In the genomic region with DNA sequence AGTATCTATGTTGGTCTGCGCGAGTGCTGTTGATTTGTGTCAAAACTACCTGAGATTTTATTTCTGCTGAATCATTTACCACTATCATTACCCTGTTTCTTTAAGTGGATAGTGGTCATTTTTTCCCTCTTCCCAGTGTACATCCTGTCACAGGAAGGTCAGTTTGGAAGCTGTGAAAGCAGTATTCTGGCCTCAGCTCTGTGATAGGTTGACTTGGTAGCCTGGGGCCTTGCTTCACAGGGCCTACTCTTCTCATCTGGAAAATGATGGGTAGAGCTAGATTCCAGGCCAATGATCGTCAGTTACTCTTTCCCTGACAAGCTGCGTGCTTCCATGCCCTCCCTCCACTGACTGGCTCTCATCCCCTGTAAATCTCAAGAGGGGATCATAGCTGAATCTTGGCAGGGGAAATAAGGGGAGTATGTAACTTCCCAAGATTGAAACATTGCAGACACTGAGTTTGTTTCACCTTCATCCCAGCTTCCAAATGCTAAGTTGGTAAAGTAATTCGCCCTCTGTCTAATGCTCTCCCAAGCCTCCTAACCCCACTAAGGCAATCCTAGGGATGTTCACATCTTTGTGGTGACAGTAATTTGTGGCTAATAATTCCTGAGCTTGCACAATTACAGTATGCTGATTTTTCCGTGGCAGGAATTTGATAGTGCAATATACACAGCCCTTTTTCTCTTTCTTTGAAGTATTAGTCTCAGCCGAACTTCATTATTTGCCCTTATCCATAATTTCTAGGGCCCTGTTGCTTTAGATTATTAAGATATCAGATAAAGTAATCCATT, we compare ENCODE assay signal across 19 cellular contexts. TPM values are rescaled to one million over a fixed set of nuclear protein-coding genes. Genes with fewer than 3 reads are reported as not detected.
DNase-seq lines count a peak whose midpoint lies in the region; ATAC-seq, FAIRE-seq and TF ChIP-seq lines count a peak whose summit lies in the region.
"Had no signal": no experiment of that assay in that cellular context is flagged by ENCODE, and none has a peak within 500 bp of the region (broad histone marks: within the 10 kb centered on the region; RNA-seq: fewer than 3 reads in every experiment).

No MANE protein-coding gene starts in this region.

- H3K27me3 Mint-ChIP-seq in activated T-cell treated with anti-CD3 and anti-CD28 coated beads, Interleukin-2, amount 50 U/mL, for 72 hours (ENCODE audit: low read depth) = no peaks in the 10 kb centered on the region
- H3K27me3 Mint-ChIP-seq: brain; stimulated activated naive B cell treated with anti-CD40 and anti-IgM and Interleukin-4, amounts not matched to agents 10 μg/mL and 1 μg/mL and 100 μg/mL, for 72 hours had no signal

- no peak overlapping the region for H3K9ac ChIP-seq in K562 (ENCODE audit: insufficient read depth in 1 of 2, low read depth in 2 of 2, low read length in 2 of 2)

- H3K9me1 ChIP-seq in K562 (ENCODE audit: control insufficient read depth, insufficient read depth, low read length) = no peaks in the 10 kb centered on the region

- ATAC-seq in activated T-cell treated with anti-CD3 and anti-CD28 coated beads, Interleukin-2, amount 50 U/mL, for 72 hours (replicated peaks in 1 of 2) = no peak
- no peak for ATAC-seq in K562
- ATAC-seq: A549, foreskin keratinocyte had no signal

- H3K27ac Mint-ChIP-seq in activated T-cell treated with anti-CD3 and anti-CD28 coated beads, Interleukin-2, amount 50 U/mL, for 72 hours = peak overlapping the region; percentile 85

- POLR2A ChIA-PET in K562 (lab: Yijun Ruan, JAX) = no interaction called here

- no peak overlapping the region for H3K4me3 Mint-ChIP-seq in activated T-cell treated with anti-CD3 and anti-CD28 coated beads, Interleukin-2, amount 50 U/mL, for 72 hours
- H3K4me3 Mint-ChIP-seq: brain; stimulated activated naive B cell treated with anti-CD40 and anti-IgM and Interleukin-4, amounts not matched to agents 10 μg/mL and 1 μg/mL and 100 μg/mL, for 72 hours had no signal

- no peak for DNase-seq in activated T-cell treated with anti-CD3 and anti-CD28 coated beads, Interleukin-2, amount 50 U/mL, for 72 hours
- DNase-seq in activated T-cell treated with anti-CD3 and anti-CD28 coated beads, Interleukin-2, amount 50 U/mL, for 1 hour = no peak
- DNase-seq in K562 (ENCODE audit: extremely low read depth in 1 of 4, low spot score in 3 of 4) (no peak), islet precursor cell (peak; percentile 57), skeletal muscle cell (ENCODE audit: low read depth) (peak; percentile 18), iPS-NIHi11 (ENCODE audit: low spot score) (no peak), hypothalamus (lab: John Stamatoyannopoulos, UW) (no peak)
- no peak for DNase-seq in activated naive CD4-positive, alpha-beta T cell (lab: John Stamatoyannopoulos, UW)
- DNase-seq: activated CD4-positive, alpha-beta T cell treated with anti-CD3 and anti-CD28 coated beads, Interleukin-2, amount 50 U/mL, for 1 hour; effector memory CD4-positive, alpha-beta T cell; foreskin keratinocyte; retina; SHP77 treated with DMSO at 0.1 percent for 48 hours; stimulated activated naive B cell treated with anti-CD40 and anti-IgM and Interleukin-4, amounts not matched to agents 10 μg/mL and 1 μg/mL and 100 μg/mL, for 72 hours; uterus had no signal

- H3K36me3 ChIP-seq in K562 (ENCODE audit: control insufficient read depth, insufficient read depth, low read length) = peaks cover 93% of the 10 kb centered on the region
- H3K36me3 ChIP-seq: uterus had no signal

- WGBS in K562 (ENCODE audit: insufficient coverage, low coverage, missing lambda C conversion rate) = 96% methylated on average over 7 of the region's 7 CpGs

- H3K27ac ChIP-seq in K562 (ENCODE audit: extremely low read depth, low read depth, low read length) = no peak overlapping the region
- H3K27ac ChIP-seq: foreskin keratinocyte had no signal

- no TSS peak for BruUV-seq in K562 (replicated peaks; lab: Mats Ljungman, UMichigan)

- H3K79me2 ChIP-seq in K562 (ENCODE audit: control insufficient read depth, insufficient read depth, low read length) = peaks cover 64% of the 10 kb centered on the region

- H3K4me3 ChIP-seq in K562 (no peak overlapping the region), skeletal muscle cell (ENCODE audit: low read depth, low read length) (no peak overlapping the region)
- H3K4me3 ChIP-seq: A549, uterus had no signal

- H3K9me3 Mint-ChIP-seq in activated T-cell treated with anti-CD3 and anti-CD28 coated beads, Interleukin-2, amount 50 U/mL, for 72 hours = no peaks in the 10 kb centered on the region
- H3K9me3 Mint-ChIP-seq: activated T-helper 2 cell treated with anti-CD3 and anti-CD28 coated beads, Interferon-gamma antibody, Interleukin-2, Interleukin-4, amounts not matched to agents 10 μg/mL and 5 μg/mL and 100 μg/mL, durations not matched to agents 14 hours and 24 hours and 36 hours; brain; stimulated activated naive B cell treated with anti-CD40 and anti-IgM and Interleukin-4, amounts not matched to agents 10 μg/mL and 1 μg/mL and 100 μg/mL, for 72 hours had no signal

- intact Hi-C loops in K562 (cut with micrococcal nuclease) = no loop called here

- TF ChIP-seq RAD21 in K562 (CRISPR knock-in tag; conservative IDR thresholded peaks at IDR 0.05 in 1 of 2, IDR thresholded peaks at IDR 0.05 in 1 of 2) = no peak

- no peak for FAIRE-seq in K562 (lab: Jason Lieb, UNC)
- FAIRE-seq: A549, keratinocyte had no signal

- TF ChIP-seq EP300 in K562 (IDR thresholded peaks at IDR 0.05; ENCODE audit: low read length) = no peak

- H3K27me3 ChIP-seq in K562 (ENCODE audit: control insufficient read depth in 2 of 2, insufficient read depth in 2 of 2, low read length in 2 of 2) = no peaks in the 10 kb centered on the region
- H3K27me3 ChIP-seq: foreskin keratinocyte, uterus had no signal

- H3K36me3 Mint-ChIP-seq in activated T-cell treated with anti-CD3 and anti-CD28 coated beads, Interleukin-2, amount 50 U/mL, for 72 hours (ENCODE audit: insufficient read depth in 2 of 2) = peaks cover 2 to 15% of the 10 kb centered on the region in 2 donors

- H4K20me1 ChIP-seq in K562 (replicated peaks; ENCODE audit: control insufficient read depth, insufficient read depth, low read length) = peaks cover 4% of the 10 kb centered on the region; the same call in 1 of the 2 replicates

- no peak overlapping the region for H3K4me2 ChIP-seq in K562 (ENCODE audit: insufficient read depth, low read length)
- H3K4me2 ChIP-seq: A549 had no signal

- TF ChIP-seq CTCF in K562 (IDR thresholded peaks at IDR 0.05 in 2 of 3, conservative IDR thresholded peaks at IDR 0.05 in 1 of 3; ENCODE audit: insufficient read depth in 2 of 3, low read depth in 1 of 3, low read length in 3 of 3) = no peak

- CTCF ChIA-PET in K562 (lab: Yijun Ruan, JAX; ENCODE audit: low intra/inter-chr PET ratio) = interaction anchor here (0.6 kb wide), 1 partner anchor 242 kb away, joined by 5 read pairs; no protein-coding TSS in a partner anchor

- TF ChIP-seq POLR2A in K562 (conservative IDR thresholded peaks at IDR 0.05) = no peak

- no peaks in the 10 kb centered on the region for H3K9me3 ChIP-seq in K562 (replicated peaks; ENCODE audit: control insufficient read depth, insufficient read depth, low read depth, low read length)
- H3K9me3 ChIP-seq: A549, uterus had no signal

- H3K4me1 Mint-ChIP-seq in activated T-cell treated with anti-CD3 and anti-CD28 coated beads, Interleukin-2, amount 50 U/mL, for 72 hours (ENCODE audit: low read depth) = peaks cover 14% of the 10 kb centered on the region

- H3K4me1 ChIP-seq in K562 (replicated peaks in 1 of 2; ENCODE audit: control insufficient read depth in 2 of 2, insufficient read depth in 2 of 2, low read length in 2 of 2) = no peaks in the 10 kb centered on the region
- H3K4me1 ChIP-seq: foreskin keratinocyte, uterus had no signal

- in situ Hi-C loops in K562 (cut with MboI) = loop anchor here (5.0 kb wide), 1 partner anchor 193 kb away; no protein-coding TSS in a partner anchor

- H2AFZ ChIP-seq in K562 (ENCODE audit: low read depth, low read length) = no peak overlapping the region

TF ChIP-seq in K562, 482 proteins besides CTCF, POLR2A, EP300 and RAD21:
- 0 out of 2 replicates have a peak, but pooled peaks have one; percentile 8 for TF ChIP-seq MAFG (tag; conservative IDR thresholded peaks at IDR 0.05)
- peak; percentile 41; the same call in 1 of the 2 replicates for TF ChIP-seq NFE2 (IDR thresholded peaks at IDR 0.05; ENCODE audit: low read depth)
- no peak for TF ChIP-seq CXXC5 (CRISPR knock-in tag; IDR thresholded peaks at IDR 0.05)
- TF ChIP-seq RUNX1 (IDR thresholded peaks at IDR 0.05; ENCODE audit: low read depth) = no peak
- TF ChIP-seq ETV1 (tag; conservative IDR thresholded peaks at IDR 0.05; ENCODE audit: low read depth) = peak; percentile 39
TF ChIP-seq in K562: peak in this region for 3.

RNA-seq across cellular contexts. Expression of a gene that starts 51.1 kb away (rescaled TPM):
- total RNA-seq in activated T-cell treated with anti-CD3 and anti-CD28 coated beads, Interleukin-2, amount 50 U/mL, for 72 hours = 10 to 100 TPM; 45.8 to 55.3 TPM
- 28.5 and 56.2 TPM in 2 replicates for total RNA-seq in K562 (2011; cell fraction: chromatin; rRNA removed; ENCODE audit: low replicate concordance)
- total RNA-seq in K562 (2011; cell fraction: nucleolus; rRNA removed) = 14.8 and 19.5 TPM in 2 replicates
- total RNA-seq in K562 (2011; cell fraction: nucleoplasm; rRNA removed) = 43.9 and 84.6 TPM in 2 replicates
- total RNA-seq in K562 (2014; rRNA removed) (9.4 and 10.5 TPM in 2 replicates), K562 (2014; rRNA removed; fragmentation: Illumina TruSeq; extraction: Trizol) (27.9 and 29.5 TPM in 2 replicates), K562 (2015; rRNA removed; fragmentation: Illumina TruSeq; extraction: Trizol) (22.7 and 25.7 TPM in 2 replicates), K562 (2021) (50.7 and 50.8 TPM in 2 replicates)
- polyA plus RNA-seq in K562 (2011; rRNA removed) (22.6 and 40.3 TPM in 2 replicates), K562 (2014; fragmentation: Illumina TruSeq; extraction: Trizol) (51.0 and 51.2 TPM in 2 replicates), K562 (2014; fragmentation: Nextera tagmentation; extraction: Ambion mirVana) (1 to 10 TPM; 3.4 to 8.4 TPM), K562 (2014; rRNA removed) (32.7 and 34.3 TPM in 2 replicates)
- 18.5 and 29.2 TPM in 2 replicates for polyA plus RNA-seq in K562 (2011; cell fraction: cytosol; rRNA removed)
- 22.9 and 26.1 TPM in 2 replicates for polyA plus RNA-seq in K562 (2011; cell fraction: nucleus; rRNA removed)
- polyA plus RNA-seq in K562 (2012) = 41.2 and 44.4 TPM in 2 replicates
- 25.1 and 32.6 TPM in 2 replicates for polyA minus RNA-seq in K562 (2011; rRNA and poly(A)+ RNA removed)
- 23.1 and 26.0 TPM in 2 replicates for polyA minus RNA-seq in K562 (2011; cell fraction: cytosol; rRNA and poly(A)+ RNA removed)
- polyA minus RNA-seq in K562 (2011; cell fraction: nucleus; rRNA and poly(A)+ RNA removed) = 12.1 and 20.3 TPM in 2 replicates

Comparison
In these comparisons a context has a peak if more than half of its experiments do, and no peak if none do; other contexts are left out.
1. DNase-seq: peak in islet precursor cell (single experiment) and skeletal muscle cell (single experiment); none in activated T-cell treated with anti-CD3 and anti-CD28 coated beads, Interleukin-2, amount 50 U/mL, for 72 hours (0 of 2), activated T-cell treated with anti-CD3 and anti-CD28 coated beads, Interleukin-2, amount 50 U/mL, for 1 hour (single experiment), K562 (0 of 4), activated naive CD4-positive, alpha-beta T cell (0 of 4), iPS-NIHi11 (single experiment) and hypothalamus (0 of 51).